ENCODE assay signal across 1 cellular context in the genomic region with DNA sequence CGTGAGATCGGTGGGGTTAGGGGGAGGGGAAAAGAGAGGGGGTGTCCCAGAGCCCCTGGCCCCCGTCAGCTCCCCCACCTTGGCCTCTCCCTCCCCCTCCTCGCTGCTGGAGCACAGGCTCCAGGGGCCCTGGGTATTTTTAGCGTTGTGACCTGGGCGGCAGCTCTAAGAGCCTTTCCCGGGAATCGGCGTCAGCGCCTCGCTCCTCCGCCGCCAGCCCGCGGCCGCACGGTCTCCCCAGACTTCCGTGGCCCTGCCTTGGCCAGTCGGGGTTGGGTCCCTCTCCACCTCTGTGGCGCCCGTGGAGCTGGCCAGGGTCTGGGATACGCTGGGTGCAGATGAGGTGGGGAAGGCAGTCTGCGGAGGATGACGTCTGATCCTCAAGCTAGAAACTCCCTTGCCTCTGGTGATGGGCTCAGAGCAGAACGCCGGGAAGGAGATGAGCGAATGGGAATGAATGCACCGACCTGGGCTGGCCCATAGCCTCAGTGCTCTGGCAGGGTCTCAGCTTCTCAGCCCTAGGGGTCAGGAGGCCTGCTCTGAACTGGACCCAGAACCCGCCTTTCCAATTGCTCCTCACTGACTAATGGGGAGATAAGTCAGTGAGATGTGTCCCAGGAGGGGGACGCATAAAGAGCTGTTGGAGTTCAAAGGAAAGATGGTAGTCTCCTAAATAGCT.
TF ChIP-seq lines count a peak whose summit lies in the region.

No MANE protein-coding gene starts in this region.

TF ChIP-seq in HepG2, 621 proteins besides CTCF, POLR2A, EP300 and RAD21:
- TF ChIP-seq, protein P1, sequence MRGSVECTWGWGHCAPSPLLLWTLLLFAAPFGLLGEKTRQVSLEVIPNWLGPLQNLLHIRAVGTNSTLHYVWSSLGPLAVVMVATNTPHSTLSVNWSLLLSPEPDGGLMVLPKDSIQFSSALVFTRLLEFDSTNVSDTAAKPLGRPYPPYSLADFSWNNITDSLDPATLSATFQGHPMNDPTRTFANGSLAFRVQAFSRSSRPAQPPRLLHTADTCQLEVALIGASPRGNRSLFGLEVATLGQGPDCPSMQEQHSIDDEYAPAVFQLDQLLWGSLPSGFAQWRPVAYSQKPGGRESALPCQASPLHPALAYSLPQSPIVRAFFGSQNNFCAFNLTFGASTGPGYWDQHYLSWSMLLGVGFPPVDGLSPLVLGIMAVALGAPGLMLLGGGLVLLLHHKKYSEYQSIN (CRISPR knock-in tag; IDR thresholded peaks at IDR 0.05; ENCODE audit: borderline replicate concordance) = no peak
- TF ChIP-seq ZNF850 (CRISPR knock-in tag; conservative IDR thresholded peaks at IDR 0.05) (0 out of 2 replicates have a peak, but pooled peaks have one; percentile 21), PRPF4 (IDR thresholded peaks at IDR 0.05; ENCODE audit: low read depth, low read length, poor library complexity, severe bottlenecking) (peak; percentile 14), ZNF446 (CRISPR knock-in tag; IDR thresholded peaks at IDR 0.05) (no peak), HNRNPK (IDR thresholded peaks at IDR 0.05; ENCODE audit: low read depth, low read length, poor library complexity, severe bottlenecking) (no peak), ZNF572 (CRISPR knock-in tag; IDR thresholded peaks at IDR 0.05) (peak; percentile 23; the same call in 1 of the 2 replicates), RFX1 (IDR thresholded peaks at IDR 0.05) (no peak), ELF4 (CRISPR knock-in tag; IDR thresholded peaks at IDR 0.05; ENCODE audit: borderline replicate concordance) (no peak), BCL3 (CRISPR knock-in tag; IDR thresholded peaks at IDR 0.05) (0 out of 2 replicates have a peak, but pooled peaks have one; percentile 26), ZNF646 (CRISPR knock-in tag; IDR thresholded peaks at IDR 0.05) (no peak), ZNF253 (CRISPR knock-in tag; IDR thresholded peaks at IDR 0.05; ENCODE audit: borderline replicate concordance) (0 out of 2 replicates have a peak, but pooled peaks have one; percentile 11), HMG20B (CRISPR knock-in tag; conservative IDR thresholded peaks at IDR 0.05) (no peak), ARHGAP35 (CRISPR knock-in tag; IDR thresholded peaks at IDR 0.05; ENCODE audit: borderline replicate concordance) (0 out of 2 replicates have a peak, but pooled peaks have one; percentile 58), ZFP36L1 (CRISPR knock-in tag; IDR thresholded peaks at IDR 0.05) (0 out of 2 replicates have a peak, but pooled peaks have one; percentile 32), ZNF547 (CRISPR knock-in tag; IDR thresholded peaks at IDR 0.05) (0 out of 2 replicates have a peak, but pooled peaks have one; percentile 44), ZNF670 (CRISPR knock-in tag; IDR thresholded peaks at IDR 0.05; ENCODE audit: borderline replicate concordance) (0 out of 2 replicates have a peak, but pooled peaks have one; percentile 13)
- TF ChIP-seq, protein P2, sequence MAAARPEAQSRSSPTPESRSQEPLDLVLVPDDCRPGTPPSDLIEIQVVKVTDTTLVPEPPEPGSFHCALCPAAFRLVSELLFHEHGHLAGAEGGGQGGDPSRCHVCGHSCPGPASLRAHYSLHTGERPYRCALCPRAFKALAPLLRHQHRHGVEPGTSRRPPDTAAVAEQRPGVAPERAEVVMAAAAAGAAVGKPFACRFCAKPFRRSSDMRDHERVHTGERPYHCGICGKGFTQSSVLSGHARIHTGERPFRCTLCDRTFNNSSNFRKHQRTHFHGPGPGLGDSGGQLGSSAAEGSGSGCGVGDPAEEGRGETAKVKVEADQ (CRISPR knock-in tag; IDR thresholded peaks at IDR 0.05; ENCODE audit: borderline replicate concordance) = 0 out of 2 replicates have a peak, but pooled peaks have one; percentile 27
- TF ChIP-seq, protein P3, sequence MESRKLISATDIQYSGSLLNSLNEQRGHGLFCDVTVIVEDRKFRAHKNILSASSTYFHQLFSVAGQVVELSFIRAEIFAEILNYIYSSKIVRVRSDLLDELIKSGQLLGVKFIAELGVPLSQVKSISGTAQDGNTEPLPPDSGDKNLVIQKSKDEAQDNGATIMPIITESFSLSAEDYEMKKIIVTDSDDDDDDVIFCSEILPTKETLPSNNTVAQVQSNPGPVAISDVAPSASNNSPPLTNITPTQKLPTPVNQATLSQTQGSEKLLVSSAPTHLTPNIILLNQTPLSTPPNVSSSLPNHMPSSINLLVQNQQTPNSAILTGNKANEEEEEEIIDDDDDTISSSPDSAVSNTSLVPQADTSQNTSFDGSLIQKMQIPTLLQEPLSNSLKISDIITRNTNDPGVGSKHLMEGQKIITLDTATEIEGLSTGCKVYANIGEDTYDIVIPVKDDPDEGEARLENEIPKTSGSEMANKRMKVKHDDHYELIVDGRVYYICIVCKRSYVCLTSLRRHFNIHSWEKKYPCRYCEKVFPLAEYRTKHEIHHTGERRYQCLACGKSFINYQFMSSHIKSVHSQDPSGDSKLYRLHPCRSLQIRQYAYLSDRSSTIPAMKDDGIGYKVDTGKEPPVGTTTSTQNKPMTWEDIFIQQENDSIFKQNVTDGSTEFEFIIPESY (CRISPR knock-in tag; IDR thresholded peaks at IDR 0.05) = peak; percentile 63; the same call in 1 of the 2 replicates
- TF ChIP-seq, protein P4, sequence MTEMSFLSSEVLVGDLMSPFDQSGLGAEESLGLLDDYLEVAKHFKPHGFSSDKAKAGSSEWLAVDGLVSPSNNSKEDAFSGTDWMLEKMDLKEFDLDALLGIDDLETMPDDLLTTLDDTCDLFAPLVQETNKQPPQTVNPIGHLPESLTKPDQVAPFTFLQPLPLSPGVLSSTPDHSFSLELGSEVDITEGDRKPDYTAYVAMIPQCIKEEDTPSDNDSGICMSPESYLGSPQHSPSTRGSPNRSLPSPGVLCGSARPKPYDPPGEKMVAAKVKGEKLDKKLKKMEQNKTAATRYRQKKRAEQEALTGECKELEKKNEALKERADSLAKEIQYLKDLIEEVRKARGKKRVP (CRISPR knock-in tag; IDR thresholded peaks at IDR 0.05) = no peak
